Comparison of ENCODE assay signal across 1 cellular context in the genomic region with DNA sequence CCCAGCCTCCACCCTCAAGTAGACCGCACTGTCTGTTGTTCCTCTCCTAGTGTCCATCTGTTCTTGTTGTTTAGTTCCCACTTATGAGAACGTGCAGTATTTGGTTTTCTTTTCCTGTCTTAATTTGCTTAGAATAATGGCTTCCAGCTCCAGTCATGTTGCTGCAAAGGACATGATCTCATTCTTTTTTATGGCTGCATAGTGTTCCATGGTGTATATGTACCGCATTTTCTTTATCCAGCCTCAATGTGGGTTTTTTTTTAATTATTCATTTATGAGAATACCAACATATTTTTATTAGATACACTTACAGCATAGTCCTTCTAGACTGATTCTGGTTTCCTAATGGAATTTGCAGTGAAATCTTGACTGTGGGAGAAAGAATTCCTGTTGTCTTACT.
TF ChIP-seq lines count a peak whose summit lies in the region.

No MANE protein-coding gene starts in this region.

TF ChIP-seq in H1, 55 proteins besides CTCF, POLR2A, EP300 and RAD21:
- TF ChIP-seq GTF2F1 (IDR thresholded peaks at IDR 0.05; ENCODE audit: borderline replicate concordance, low read depth, low read length) (no peak), NRF1 (IDR thresholded peaks at IDR 0.05; ENCODE audit: low read depth, low read length) (no peak), CHD1 (IDR thresholded peaks at IDR 0.05; ENCODE audit: low read depth, low read length) (no peak), KDM5A (IDR thresholded peaks at IDR 0.05; ENCODE audit: low read length) (no peak), SIRT6 (IDR thresholded peaks at IDR 0.05; ENCODE audit: low read length) (no peak), MAX (IDR thresholded peaks at IDR 0.05) (no peak), PHF8 (conservative IDR thresholded peaks at IDR 0.05; ENCODE audit: low read depth, low read length) (no peak), RNF2 (IDR thresholded peaks at IDR 0.05; ENCODE audit: borderline replicate concordance, low read depth, low read length, missing control alignments, poor library complexity, severe bottlenecking) (no peak), TEAD4 (IDR thresholded peaks at IDR 0.05; ENCODE audit: low read depth, low read length) (no peak), RBBP5 (IDR thresholded peaks at IDR 0.05; ENCODE audit: borderline replicate concordance, low read depth, low read length) (no peak)
- TF ChIP-seq, protein P1, sequence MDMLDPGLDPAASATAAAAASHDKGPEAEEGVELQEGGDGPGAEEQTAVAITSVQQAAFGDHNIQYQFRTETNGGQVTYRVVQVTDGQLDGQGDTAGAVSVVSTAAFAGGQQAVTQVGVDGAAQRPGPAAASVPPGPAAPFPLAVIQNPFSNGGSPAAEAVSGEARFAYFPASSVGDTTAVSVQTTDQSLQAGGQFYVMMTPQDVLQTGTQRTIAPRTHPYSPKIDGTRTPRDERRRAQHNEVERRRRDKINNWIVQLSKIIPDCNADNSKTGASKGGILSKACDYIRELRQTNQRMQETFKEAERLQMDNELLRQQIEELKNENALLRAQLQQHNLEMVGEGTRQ (IDR thresholded peaks at IDR 0.05; ENCODE audit: low read length), result no peak
